7 cellular contexts compared by ENCODE assay signal in the genomic region with DNA sequence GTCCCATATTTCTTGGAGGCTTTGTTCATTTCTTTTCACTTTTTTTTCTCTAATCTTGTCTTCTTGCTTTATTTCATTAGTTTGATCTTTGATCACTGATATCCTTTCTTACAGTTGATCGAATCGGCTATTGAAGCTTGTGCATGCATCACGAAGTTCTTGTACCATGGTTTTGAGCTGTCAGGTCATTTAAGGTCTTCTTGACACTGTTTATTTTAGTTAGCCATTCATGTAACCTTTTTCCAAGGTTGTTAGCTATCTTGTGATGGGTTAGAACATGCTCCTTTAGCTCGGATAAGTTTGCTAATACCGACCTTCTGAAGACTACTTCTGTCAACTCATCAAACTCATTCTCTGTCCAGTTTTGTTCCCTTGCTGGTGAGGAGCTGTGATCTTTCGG. TPM values are rescaled to one million over a fixed set of nuclear protein-coding genes. Genes with fewer than 3 reads are reported as not detected.
"Had no signal": no experiment of that assay in that cellular context is flagged by ENCODE, and none has a peak within 500 bp of the region (broad histone marks: within the 10 kb centered on the region; RNA-seq: fewer than 3 reads in every experiment).

No MANE protein-coding gene starts in this region.

RNA-seq across cellular contexts. Expression of gene CYP3A5, which starts 12.8 kb away (rescaled TPM):
- total RNA-seq: LHCN-M2, OCI-LY7, PC-3, SK-MEL-5 had no signal

RNA-seq across cellular contexts. Expression of gene CYP3A7, which starts 42.4 kb away (rescaled TPM):
- total RNA-seq: LHCN-M2, MCF 10A, OCI-LY7, PC-3, SK-MEL-5 had no signal
- polyA plus RNA-seq: IgD-negative memory B cell, SK-N-SH had no signal
